ENCODE assay signal across 9 cellular contexts in the genomic region with DNA sequence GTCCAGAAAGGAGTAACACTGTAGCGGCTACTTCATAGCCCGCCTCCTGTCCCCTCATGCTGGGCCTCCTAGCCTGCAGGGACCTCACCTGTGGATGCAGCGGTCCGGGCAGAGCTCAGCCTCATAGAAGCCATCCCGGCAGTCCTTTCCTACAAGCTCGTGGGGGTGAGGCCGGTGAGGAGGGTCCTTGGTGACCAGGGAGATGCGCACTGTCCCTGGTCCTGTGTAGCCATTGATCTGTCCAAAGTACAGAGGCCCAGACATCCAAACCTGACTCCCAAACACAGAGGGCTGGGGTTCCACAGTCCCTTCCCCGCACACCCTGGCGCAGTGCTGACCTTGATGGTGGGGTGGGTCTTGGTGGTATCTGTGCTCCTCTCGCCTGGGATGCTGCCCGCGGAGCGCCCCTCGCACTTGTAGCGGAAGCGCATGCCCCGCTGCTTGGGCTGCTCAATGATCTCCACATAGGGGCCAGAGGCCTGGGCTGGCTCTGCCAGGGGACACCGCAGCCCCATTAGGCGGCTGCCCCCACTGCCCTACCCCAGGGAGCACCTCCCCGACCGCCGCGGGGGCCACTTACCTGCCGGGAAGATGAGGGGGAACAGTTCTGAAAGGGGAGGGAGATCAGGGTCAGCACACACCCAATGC. TPM values are rescaled to one million over a fixed set of nuclear protein-coding genes. Genes with fewer than 3 reads are reported as not detected.
DNase-seq lines count a peak whose midpoint lies in the region; ATAC-seq and TF ChIP-seq lines count a peak whose summit lies in the region.
"Had no signal": no experiment of that assay in that cellular context is flagged by ENCODE, and none has a peak within 500 bp of the region (broad histone marks: within the 10 kb centered on the region; RNA-seq: fewer than 3 reads in every experiment).

No MANE protein-coding gene starts in this region.

- H3K36me3 Mint-ChIP-seq in naive thymus-derived CD8-positive, alpha-beta T cell: peaks cover 0 to 42% (median 16%) of the 10 kb centered on the region in 3 donors

- H3K4me1 ChIP-seq in MM.1S (ENCODE audit: low read length): peaks cover 9% of the 10 kb centered on the region; the same call in 1 of the 2 replicates

- ATAC-seq in naive thymus-derived CD8-positive, alpha-beta T cell: no peak

- peak overlapping the region; percentile 71 to 95 (median 88) for H3K27ac Mint-ChIP-seq in naive thymus-derived CD8-positive, alpha-beta T cell

- TF ChIP-seq CTCF in AG09309 (IDR thresholded peaks at IDR 0.05; ENCODE audit: control insufficient read depth, insufficient read depth, low read depth, low read length, missing control alignments): no peak
- no peak for TF ChIP-seq CTCF in MM.1S (IDR thresholded peaks at IDR 0.05; ENCODE audit: low read length)
- no peak for TF ChIP-seq CTCF in dorsolateral prefrontal cortex (IDR thresholded peaks at IDR 0.05 in 54 of 56, conservative IDR thresholded peaks at IDR 0.05 in 2 of 56; ENCODE audit: low read depth in 1 of 56, partially characterized antibody in 56 of 56)

- no peak overlapping the region for H2AFZ ChIP-seq in MM.1S (ENCODE audit: low read length)

- H3K27me3 Mint-ChIP-seq in naive thymus-derived CD8-positive, alpha-beta T cell: no peaks in the 10 kb centered on the region

- no peaks in the 10 kb centered on the region for H4K20me1 ChIP-seq in MM.1S (ENCODE audit: insufficient read depth, low read length)

- peak overlapping the region; percentile 99 for H3K4me2 ChIP-seq in MM.1S (ENCODE audit: low read depth, low read length)

- H3K79me2 ChIP-seq in MM.1S (ENCODE audit: low read length): peaks cover 45% of the 10 kb centered on the region

- peaks cover 13% of the 10 kb centered on the region for H3F3A ChIP-seq in MM.1S (ENCODE audit: insufficient read depth, low read length)

- H3K36me3 ChIP-seq in MM.1S (replicated peaks; ENCODE audit: insufficient read depth, low read length): 0 out of 2 replicates have a peak, but pooled peaks cover 5% of the 10 kb centered on the region

- H3K27me3 ChIP-seq in MM.1S (replicated peaks; ENCODE audit: insufficient read depth, low read length) (no peaks in the 10 kb centered on the region), dorsolateral prefrontal cortex (no peaks in the 10 kb centered on the region)

- H3K4me3 ChIP-seq in AG09309 (ENCODE audit: control insufficient read depth, low read depth, low read length) (peak overlapping the region; percentile 65), MM.1S (ENCODE audit: low read length) (peak overlapping the region; percentile 100), dorsolateral prefrontal cortex (peak overlapping the region; percentile 62 to 100 (median 92))

- no peaks in the 10 kb centered on the region for H3K9me3 ChIP-seq in MM.1S (replicated peaks; ENCODE audit: insufficient read depth, low read length)

- H3K9me2 ChIP-seq in MM.1S (replicated peaks; ENCODE audit: insufficient read depth, low read length): no peaks in the 10 kb centered on the region

- no peaks in the 10 kb centered on the region for H3K9me3 Mint-ChIP-seq in naive thymus-derived CD8-positive, alpha-beta T cell

- H3K9ac ChIP-seq in MM.1S (ENCODE audit: low read length): peak overlapping the region; percentile 91

- H3K4me1 Mint-ChIP-seq in naive thymus-derived CD8-positive, alpha-beta T cell: peaks cover 20 to 58% (median 40%) of the 10 kb centered on the region in 4 donors

- intact Hi-C loops in dorsolateral prefrontal cortex (cut with DNase I): loop anchor here (2.0 to 5.0 kb wide), 3 partner anchors 34 to 51 kb away; partner anchors contain the start of genes MAP3K11 (in 2 of the 2), PCNX3 (in 2 of the 2) and KAT5 (in 1 of the 2)

- DNase-seq in AG09309 (ENCODE audit: low read depth) (no peak), MM.1S (no peak), dorsolateral prefrontal cortex (no peak), inferior parietal cortex (ENCODE audit: extremely low spot score) (no peak), RPMI8226 (no peak)
- DNase-seq in naive thymus-derived CD8-positive, alpha-beta T cell: no peak
- no peak for DNase-seq in activated CD4-positive, CD25-positive, alpha-beta regulatory T cell (lab: John Stamatoyannopoulos, UW)
- no peak for DNase-seq in stimulated activated CD4-positive, alpha-beta T cell treated with anti-CD3 and anti-CD28 coated beads, Interleukin-1b, Interleukin-23, amount 100 ng/mL, for 48 hours
- DNase-seq: activated CD4-positive, alpha-beta T cell treated with anti-CD3 and anti-CD28 coated beads for 48 hours had no signal

- POLR2A ChIA-PET in naive thymus-derived CD8-positive, alpha-beta T cell (lab: Charles Lee): interaction anchor here (0.6 to 34.7 kb wide), 8 partner anchors 11 to 1421 kb away, joined by 3 to 1068 read pairs (median 6); partner anchors contain the start of genes CCDC85B, FAM89B, FKBP2 and KAT5

- H3K27ac ChIP-seq in MM.1S (ENCODE audit: low read length) (peak overlapping the region; percentile 18; the same call in 1 of the 2 replicates), dorsolateral prefrontal cortex (peak overlapping the region in 56 of 59 donors; percentile 42 to 100 (median 99))

- H3K4me3 Mint-ChIP-seq in naive thymus-derived CD8-positive, alpha-beta T cell: peak overlapping the region; percentile 72 to 92 (median 84)

RNA-seq across cellular contexts. Expression of gene RELA, which starts 1.0 kb away (rescaled TPM):
- 10 to 100 TPM; 28.1 to 93.7 (median 48.2) TPM for total RNA-seq in dorsolateral prefrontal cortex
- total RNA-seq in naive thymus-derived CD8-positive, alpha-beta T cell: 100 to 1,000 TPM; 175 to 184 TPM
- 10 to 100 TPM; 38.4 to 69.8 (median 56.6) TPM for polyA plus RNA-seq in naive thymus-derived CD8-positive, alpha-beta T cell

RNA-seq across cellular contexts. Expression of gene SIPA1, which starts 23.8 kb away (rescaled TPM):
- total RNA-seq in dorsolateral prefrontal cortex: 10 to 100 TPM in 119 of 120 experiments, 1 to 10 TPM in 1; 8.6 to 68.2 (median 26.7) TPM
- total RNA-seq in naive thymus-derived CD8-positive, alpha-beta T cell: 100 to 1,000 TPM; 155 to 157 TPM
- polyA plus RNA-seq in naive thymus-derived CD8-positive, alpha-beta T cell: 100 to 1,000 TPM; 118 to 238 (median 140) TPM

RNA-seq across cellular contexts. Expression of gene PCNX3, which starts 46.1 kb away (rescaled TPM):
- total RNA-seq in dorsolateral prefrontal cortex: 10 to 100 TPM; 25.1 to 44.9 (median 31.2) TPM
- 10 to 100 TPM; 57.4 to 64.2 TPM for total RNA-seq in naive thymus-derived CD8-positive, alpha-beta T cell
- polyA plus RNA-seq in naive thymus-derived CD8-positive, alpha-beta T cell: 1 to 10 TPM in 2 of 3 donors, under 1 TPM in 1; 0.96 to 6.5 (median 2.2) TPM

RNA-seq across cellular contexts. Expression of gene MAP3K11, which starts 47.7 kb away (rescaled TPM):
- total RNA-seq in dorsolateral prefrontal cortex: 100 to 1,000 TPM in 4 of 120 experiments, 10 to 100 TPM in 116; 30.9 to 133 (median 57.4) TPM
- total RNA-seq in naive thymus-derived CD8-positive, alpha-beta T cell: 10 to 100 TPM; 61.6 to 66.3 TPM
- polyA plus RNA-seq in naive thymus-derived CD8-positive, alpha-beta T cell: 10 to 100 TPM in 2 of 3 donors, 1 to 10 TPM in 1; 8.7 to 20.5 (median 12.7) TPM

RNA-seq across cellular contexts. Expression of gene KAT5, which starts 50.3 kb away (rescaled TPM):
- 10 to 100 TPM; 57.1 to 97.9 (median 76.4) TPM for total RNA-seq in dorsolateral prefrontal cortex
- total RNA-seq in naive thymus-derived CD8-positive, alpha-beta T cell: 100 to 1,000 TPM; 105 to 125 TPM
- polyA plus RNA-seq in naive thymus-derived CD8-positive, alpha-beta T cell: 10 to 100 TPM; 38.0 to 57.3 (median 54.0) TPM
